Comparison of ENCODE assay signal across 27 cellular contexts in the genomic region with DNA sequence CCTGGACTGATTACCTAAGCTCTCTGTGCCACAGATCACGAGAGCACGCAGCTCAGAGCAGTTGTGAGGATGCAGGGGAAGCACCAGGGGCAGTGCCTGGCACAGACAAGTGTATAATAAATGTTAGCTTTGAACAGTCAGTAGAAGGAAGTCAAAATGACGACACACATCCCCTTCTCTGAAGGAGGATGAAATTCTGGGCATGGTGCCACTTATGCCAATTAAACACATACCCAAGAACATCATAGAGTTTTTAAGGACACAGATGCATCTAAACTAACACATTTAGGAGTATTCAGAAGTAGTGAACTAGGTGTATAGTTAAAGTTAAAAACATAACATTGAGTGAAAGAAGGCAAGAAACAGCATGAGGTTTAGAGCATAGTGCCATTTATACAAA. TPM values are rescaled to one million over a fixed set of nuclear protein-coding genes. Genes with fewer than 3 reads are reported as not detected.
"Had no signal": no experiment of that assay in that cellular context is flagged by ENCODE, and none has a peak within 500 bp of the region (broad histone marks: within the 10 kb centered on the region; RNA-seq: fewer than 3 reads in every experiment).

No MANE protein-coding gene starts in this region.

- DNase-seq: activated CD4-positive, alpha-beta T cell treated with anti-CD3 and anti-CD28 coated beads for 36 hours; activated CD4-positive, alpha-beta T cell treated with anti-CD3 and anti-CD28 coated beads, Interleukin-2, amount 50 U/mL, for 48 hours; activated gamma-delta T cell treated with Interleukin-2 at 50 U/mL for 16 hours; activated T-cell treated with anti-CD3 and anti-CD28 coated beads for 4 hours; adrenal gland; cerebellar nuclear complex; cortex of kidney; effector CD8-positive, alpha-beta T cell; foreskin fibroblast; hippocampal formation; islet precursor cell; left colon; lower lobe of right lung; natural killer cell; pancreas; stimulated activated CD4-positive, alpha-beta T cell treated with anti-CD3 and anti-CD28 coated beads, Interleukin-4, amount 100 ng/mL, for 1 hour; stomach; testis; upper lobe of left lung had no signal

- H3K27ac ChIP-seq: adrenal gland, breast epithelium, lower lobe of right lung, neutrophil, pancreas, stomach, testis, upper lobe of left lung had no signal

- ATAC-seq: activated CD4-positive, alpha-beta T cell treated with anti-CD3 and anti-CD28 coated beads for 36 hours; left colon; lower lobe of right lung; natural killer cell; pancreas; sciatic nerve; stimulated activated effector memory CD8-positive, alpha-beta T cell treated with anti-CD3 and anti-CD28 coated beads, Interleukin-12 subunit alpha, Interleukin-12 subunit beta, amount 100 ng/mL, for 72 hours had no signal

RNA-seq across cellular contexts. Expression of a gene that starts 25.0 kb away (rescaled TPM):
- total RNA-seq: activated CD4-positive, alpha-beta T cell treated with anti-CD3 and anti-CD28 coated beads for 36 hours; activated naive CD4-positive, alpha-beta T cell treated with anti-CD3 and anti-CD28 coated beads, Interleukin-2, amount 50 U/mL, for 72 hours; activated T-helper 1 cell treated with anti-CD3 and anti-CD28 coated beads, Interleukin-12 subunit alpha, Interleukin-12 subunit beta, Interleukin-2, Interleukin-4 antibody, amounts not matched to agents 30 ng/mL and 10 ng/mL and 1 ng/mL, durations not matched to agents 14 hours and 24 hours and 36 hours; astrocyte; smooth muscle cell had no signal
